In genomic region chr20:2825770-2826169, GRCh38 we compare ENCODE assay signal across 27 cellular contexts. TPM values are rescaled to one million over a fixed set of nuclear protein-coding genes. Genes with fewer than 3 reads are reported as not detected.
DNase-seq lines count a peak whose midpoint lies in the region; ATAC-seq and TF ChIP-seq lines count a peak whose summit lies in the region.
"Had no signal": no experiment of that assay in that cellular context is flagged by ENCODE, and none has a peak within 500 bp of the region (broad histone marks: within the 10 kb centered on the region; RNA-seq: fewer than 3 reads in every experiment).

No MANE protein-coding gene starts in this region.

- H3K27ac ChIP-seq in CD4-positive, CD25-positive, alpha-beta regulatory T cell (ENCODE audit: insufficient read depth, low read length, poor library complexity, severe bottlenecking): no peak overlapping the region
- no peak overlapping the region for H3K27ac ChIP-seq in naive thymus-derived CD4-positive, alpha-beta T cell (ENCODE audit: low read depth, low read length)
- H3K27ac ChIP-seq: colonic mucosa, esophagus squamous epithelium, gastrocnemius medialis, tibial nerve had no signal

- CTCF ChIA-PET in activated CD8-positive, alpha-beta T cell treated with anti-CD3 and anti-CD28 coated beads for 36 hours (lab: Charles Lee): no interaction called here
- CTCF ChIA-PET in naive thymus-derived CD4-positive, alpha-beta T cell (lab: Charles Lee): no interaction called here

- no peaks in the 10 kb centered on the region for H3K9me3 ChIP-seq in CD4-positive, CD25-positive, alpha-beta regulatory T cell (ENCODE audit: control insufficient read depth in 2 of 2, low read length in 2 of 2)
- no peaks in the 10 kb centered on the region for H3K9me3 ChIP-seq in naive thymus-derived CD4-positive, alpha-beta T cell (ENCODE audit: control insufficient read depth in 2 of 3, low read length in 3 of 3)
- H3K9me3 ChIP-seq: colonic mucosa, esophagus squamous epithelium, gastrocnemius medialis, tibial nerve had no signal

- intact Hi-C loops in activated CD8-positive, alpha-beta T cell treated with anti-CD3 and anti-CD28 coated beads for 36 hours (cut with micrococcal nuclease): no loop called here
- intact Hi-C loops in naive thymus-derived CD4-positive, alpha-beta T cell (cut with micrococcal nuclease): loop anchor here in 1 of 2 donors (10.0 kb wide), 1 partner anchor 49 kb away; the partner anchor contains the start of gene PTPRA

- no peak overlapping the region for H3K27ac Mint-ChIP-seq in CD4-positive, CD25-positive, alpha-beta regulatory T cell
- no peak overlapping the region for H3K27ac Mint-ChIP-seq in activated CD8-positive, alpha-beta T cell treated with anti-CD3 and anti-CD28 coated beads for 36 hours
- peak overlapping the region in 3 of 9 donors; percentile 27 to 62 (median 49) for H3K27ac Mint-ChIP-seq in naive thymus-derived CD4-positive, alpha-beta T cell

- no peaks in the 10 kb centered on the region for H3K9me3 Mint-ChIP-seq in CD4-positive, CD25-positive, alpha-beta regulatory T cell
- no peaks in the 10 kb centered on the region for H3K9me3 Mint-ChIP-seq in activated CD8-positive, alpha-beta T cell treated with anti-CD3 and anti-CD28 coated beads for 36 hours
- H3K9me3 Mint-ChIP-seq in naive thymus-derived CD4-positive, alpha-beta T cell: peaks cover 0 to 3% (median 0%) of the 10 kb centered on the region in 11 donors

- no peaks in the 10 kb centered on the region for H3K36me3 ChIP-seq in CD4-positive, CD25-positive, alpha-beta regulatory T cell (ENCODE audit: control insufficient read depth, insufficient read depth, low read length)
- no peaks in the 10 kb centered on the region for H3K36me3 ChIP-seq in naive thymus-derived CD4-positive, alpha-beta T cell (ENCODE audit: control insufficient read depth in 2 of 3, insufficient read depth in 3 of 3, low read length in 3 of 3)
- H3K36me3 ChIP-seq: colonic mucosa, esophagus squamous epithelium, gastrocnemius medialis, tibial nerve had no signal

- H3K4me3 ChIP-seq in CD4-positive, CD25-positive, alpha-beta regulatory T cell (ENCODE audit: low read depth, low read length): peak overlapping the region; percentile 4
- no peak overlapping the region for H3K4me3 ChIP-seq in naive thymus-derived CD4-positive, alpha-beta T cell (ENCODE audit: low read length)
- H3K4me3 ChIP-seq: colonic mucosa, esophagus squamous epithelium, gastrocnemius medialis, tibial nerve had no signal

- H3K27me3 ChIP-seq in CD4-positive, CD25-positive, alpha-beta regulatory T cell (ENCODE audit: control insufficient read depth, insufficient read depth, low read length): peaks cover 11% of the 10 kb centered on the region
- H3K27me3 ChIP-seq in naive thymus-derived CD4-positive, alpha-beta T cell (ENCODE audit: control insufficient read depth in 2 of 2, insufficient read depth in 2 of 2, low read length in 2 of 2): no peaks in the 10 kb centered on the region

- TF ChIP-seq CTCF in activated CD8-positive, alpha-beta T cell treated with anti-CD3 and anti-CD28 coated beads for 36 hours (IDR thresholded peaks at IDR 0.05): no peak

- ATAC-seq in CD4-positive, CD25-positive, alpha-beta regulatory T cell (ENCODE audit: low read depth in 2 of 2): no peak
- ATAC-seq in activated CD8-positive, alpha-beta T cell treated with anti-CD3 and anti-CD28 coated beads for 36 hours: peak; percentile 45
- ATAC-seq in naive thymus-derived CD4-positive, alpha-beta T cell: no peak
- ATAC-seq in HG03280 (IDR thresholded peaks at IDR 0.05; ENCODE audit: unreplicated experiment): no peak
- ATAC-seq: gastrocnemius medialis, sciatic nerve had no signal

- no peaks in the 10 kb centered on the region for H3K36me3 Mint-ChIP-seq in CD4-positive, CD25-positive, alpha-beta regulatory T cell
- H3K36me3 Mint-ChIP-seq in activated CD8-positive, alpha-beta T cell treated with anti-CD3 and anti-CD28 coated beads for 36 hours (ENCODE audit: low read depth): no peaks in the 10 kb centered on the region
- peaks cover 0 to 4% (median 0%) of the 10 kb centered on the region in 5 donors for H3K36me3 Mint-ChIP-seq in naive thymus-derived CD4-positive, alpha-beta T cell

- peaks cover 8 to 21% (median 11%) of the 10 kb centered on the region in 4 donors for H3K4me1 Mint-ChIP-seq in CD4-positive, CD25-positive, alpha-beta regulatory T cell
- H3K4me1 Mint-ChIP-seq in activated CD8-positive, alpha-beta T cell treated with anti-CD3 and anti-CD28 coated beads for 36 hours (ENCODE audit: low read depth): peaks cover 26% of the 10 kb centered on the region
- H3K4me1 Mint-ChIP-seq in naive thymus-derived CD4-positive, alpha-beta T cell: peaks cover 17 to 30% (median 25%) of the 10 kb centered on the region in 7 donors

- H3K4me1 ChIP-seq in CD4-positive, CD25-positive, alpha-beta regulatory T cell (ENCODE audit: control insufficient read depth, insufficient read depth, low read length, poor library complexity, severe bottlenecking): peaks cover 20% of the 10 kb centered on the region
- peaks cover 14 to 18% of the 10 kb centered on the region in 2 donors for H3K4me1 ChIP-seq in naive thymus-derived CD4-positive, alpha-beta T cell (ENCODE audit: control insufficient read depth in 2 of 2, insufficient read depth in 2 of 2, low read length in 2 of 2)
- H3K4me1 ChIP-seq: colonic mucosa, gastrocnemius medialis had no signal

- H3K27me3 Mint-ChIP-seq in CD4-positive, CD25-positive, alpha-beta regulatory T cell: peaks cover 45% of the 10 kb centered on the region
- H3K27me3 Mint-ChIP-seq in activated CD8-positive, alpha-beta T cell treated with anti-CD3 and anti-CD28 coated beads for 36 hours: peaks cover 16% of the 10 kb centered on the region
- peaks cover 0 to 54% (median 24%) of the 10 kb centered on the region in 5 donors for H3K27me3 Mint-ChIP-seq in naive thymus-derived CD4-positive, alpha-beta T cell

- DNase-seq in CD4-positive, CD25-positive, alpha-beta regulatory T cell: peak in 1 of 3 donors; percentile 15
- DNase-seq in CMK (ENCODE audit: low read depth): peak; percentile 30
- no peak for DNase-seq in activated CD8-positive, alpha-beta T cell treated with anti-CD3 and anti-CD28 coated beads for 36 hours
- peak in 5 of 9 donors; percentile 11 to 28 (median 22) for DNase-seq in naive thymus-derived CD4-positive, alpha-beta T cell
- no peak for DNase-seq in GM19238 (ENCODE audit: insufficient read length, low spot score)
- no peak for DNase-seq in NCI-H748 treated with DMSO at 0.1 percent for 48 hours (lab: John Stamatoyannopoulos, UW)
- DNase-seq: activated CD4-positive, alpha-beta T cell treated with anti-CD3 and anti-CD28 coated beads for 4 hours; activated effector memory CD4-positive, alpha-beta T cell treated with Interleukin-2 at 50 U/mL for 16 hours; amniotic stem cell; colonic mucosa; effector memory CD4-positive, alpha-beta T cell; esophagus squamous epithelium; gastrocnemius medialis; GF-D8; MV-4-11; NCI-H187 treated with DMSO at 0.1 percent for 48 hours; NCI-H526 treated with DMSO at 0.1 percent for 48 hours; RPMI8226; stimulated activated naive CD4-positive, alpha-beta T cell treated with Interleukin-2 at 50 U/mL for 16 hours had no signal

- peak overlapping the region in 3 of 4 donors; percentile 33 to 55 (median 47) for H3K4me3 Mint-ChIP-seq in CD4-positive, CD25-positive, alpha-beta regulatory T cell
- no peak overlapping the region for H3K4me3 Mint-ChIP-seq in activated CD8-positive, alpha-beta T cell treated with anti-CD3 and anti-CD28 coated beads for 36 hours
- H3K4me3 Mint-ChIP-seq in naive thymus-derived CD4-positive, alpha-beta T cell: peak overlapping the region in 9 of 10 donors; percentile 35 to 82 (median 71)

- POLR2A ChIA-PET in activated CD8-positive, alpha-beta T cell treated with anti-CD3 and anti-CD28 coated beads for 36 hours (lab: Charles Lee): interaction anchor here (1.0 kb wide), 1 partner anchor 14 kb away, joined by 3 read pairs; no protein-coding TSS in a partner anchor
- POLR2A ChIA-PET in naive thymus-derived CD4-positive, alpha-beta T cell (lab: Charles Lee): interaction anchor here (0.7 to 2.8 kb wide), 2 partner anchors 14 to 505 kb away, joined by 3 to 15 read pairs; partner anchors contain the start of genes PCED1A and VPS16

RNA-seq across cellular contexts. Expression of gene TMEM239, which starts 9.6 kb away (rescaled TPM):
- not detected for total RNA-seq in CD4-positive, CD25-positive, alpha-beta regulatory T cell
- polyA plus RNA-seq in CD4-positive, CD25-positive, alpha-beta regulatory T cell: not detected
- total RNA-seq in activated CD8-positive, alpha-beta T cell treated with anti-CD3 and anti-CD28 coated beads for 36 hours: not detected
- total RNA-seq in naive thymus-derived CD4-positive, alpha-beta T cell: not detected
- polyA plus RNA-seq in naive thymus-derived CD4-positive, alpha-beta T cell: not detected
- total RNA-seq: colonic mucosa, esophagus squamous epithelium, gastrocnemius medialis, H4, HT1080, liver, posterior vena cava, sciatic nerve, SK-MEL-5, tibial nerve had no signal
- polyA plus RNA-seq: liver had no signal

RNA-seq across cellular contexts. Expression of gene C20orf141, which starts 11.0 kb away (rescaled TPM):
- not detected for total RNA-seq in CD4-positive, CD25-positive, alpha-beta regulatory T cell
- polyA plus RNA-seq in CD4-positive, CD25-positive, alpha-beta regulatory T cell: not detected
- not detected for total RNA-seq in activated CD8-positive, alpha-beta T cell treated with anti-CD3 and anti-CD28 coated beads for 36 hours
- total RNA-seq in naive thymus-derived CD4-positive, alpha-beta T cell: not detected
- polyA plus RNA-seq in naive thymus-derived CD4-positive, alpha-beta T cell: not detected
- total RNA-seq: colonic mucosa, esophagus squamous epithelium, gastrocnemius medialis, H4, liver, posterior vena cava, sciatic nerve, SK-MEL-5, tibial nerve had no signal
- polyA plus RNA-seq: liver had no signal

RNA-seq across cellular contexts. Expression of gene PCED1A, which starts 14.7 kb away (rescaled TPM):
- total RNA-seq in CD4-positive, CD25-positive, alpha-beta regulatory T cell: 47.2 TPM
- polyA plus RNA-seq in CD4-positive, CD25-positive, alpha-beta regulatory T cell: 10 to 100 TPM; 17.8 to 24.9 (median 19.5) TPM
- 10 to 100 TPM; 33.9 to 34.3 TPM for total RNA-seq in activated CD8-positive, alpha-beta T cell treated with anti-CD3 and anti-CD28 coated beads for 36 hours
- 100 to 1,000 TPM in 1 of 5 experiments, 10 to 100 TPM in 4; 27.8 to 105 (median 72.5) TPM for total RNA-seq in naive thymus-derived CD4-positive, alpha-beta T cell
- 10 to 100 TPM; 23.6 to 27.3 TPM for polyA plus RNA-seq in naive thymus-derived CD4-positive, alpha-beta T cell

RNA-seq across cellular contexts. Expression of gene VPS16, which starts 14.8 kb away (rescaled TPM):
- 53.9 TPM for total RNA-seq in CD4-positive, CD25-positive, alpha-beta regulatory T cell
- polyA plus RNA-seq in CD4-positive, CD25-positive, alpha-beta regulatory T cell: 10 to 100 TPM; 30.6 to 35.3 (median 30.9) TPM
- 10 to 100 TPM; 34.5 to 38.7 TPM for total RNA-seq in activated CD8-positive, alpha-beta T cell treated with anti-CD3 and anti-CD28 coated beads for 36 hours
- 10 to 100 TPM; 45.5 to 62.4 (median 56.1) TPM for total RNA-seq in naive thymus-derived CD4-positive, alpha-beta T cell
- 10 to 100 TPM; 25.0 to 43.3 TPM for polyA plus RNA-seq in naive thymus-derived CD4-positive, alpha-beta T cell

RNA-seq across cellular contexts. Expression of gene CPXM1, which starts 25.3 kb away (rescaled TPM):
- 1.2 TPM for total RNA-seq in CD4-positive, CD25-positive, alpha-beta regulatory T cell
- polyA plus RNA-seq in CD4-positive, CD25-positive, alpha-beta regulatory T cell: under 1 TPM in 1 of 4 donors, not detected in 3; 0.10 TPM
- total RNA-seq in activated CD8-positive, alpha-beta T cell treated with anti-CD3 and anti-CD28 coated beads for 36 hours: 1 to 10 TPM; 2.0 to 2.9 TPM
- 1 to 10 TPM in 2 of 5 experiments, under 1 TPM in 3; 0.19 to 1.8 (median 0.32) TPM for total RNA-seq in naive thymus-derived CD4-positive, alpha-beta T cell
- under 1 TPM in 1 of 2 donors, not detected in 1; 0.12 TPM for polyA plus RNA-seq in naive thymus-derived CD4-positive, alpha-beta T cell
- total RNA-seq: H4, HT1080 had no signal

Comparison
In these comparisons a context has a peak if more than half of its experiments do, and no peak if none do; other contexts are left out.
1. DNase-seq: peak in CMK (single experiment) and naive thymus-derived CD4-positive, alpha-beta T cell (5 of 9); none in activated CD8-positive, alpha-beta T cell treated with anti-CD3 and anti-CD28 coated beads for 36 hours (single experiment), GM19238 (single experiment) and NCI-H748 treated with DMSO at 0.1 percent for 48 hours (single experiment).